8 cellular contexts compared by ENCODE assay signal in genomic region chr19:58466760-58467589, GRCh38. TPM values are rescaled to one million over a fixed set of nuclear protein-coding genes. Genes with fewer than 3 reads are reported as not detected.
DNase-seq lines count a peak whose midpoint lies in the region; ATAC-seq and TF ChIP-seq lines count a peak whose summit lies in the region.

TSS of gene ZNF324 (plus strand) at chr19:58467080. CDS start at chr19:58469186, 2,106 bp downstream.

- H3K36me3 ChIP-seq in kidney epithelial cell (ENCODE audit: control insufficient read depth, insufficient read depth, low read length) = no peaks in the 10 kb centered on the region

- DNase-seq in AML-193 (lab: John Stamatoyannopoulos, UW) = peak; percentile 92 to 94
- peak; percentile 97 for DNase-seq in NCI-H510A (lab: John Stamatoyannopoulos, UW)
- peak; percentile 95 for DNase-seq in activated CD4-positive, alpha-beta T cell treated with anti-CD3 and anti-CD28 coated beads for 1 hour
- peak; percentile 99 for DNase-seq in cerebellum (ENCODE audit: low spot score)
- DNase-seq in kidney epithelial cell (ENCODE audit: low read depth) = peak; percentile 81
- DNase-seq in stimulated activated CD4-positive, alpha-beta T cell treated with anti-CD3 and anti-CD28 coated beads, Interleukin-1b, Interleukin-23, amount 100 ng/mL, for 1 hour (ENCODE audit: low read depth in 2 of 2) = peak; percentile 89 to 91

- H3K27me3 ChIP-seq in kidney epithelial cell (ENCODE audit: control insufficient read depth, insufficient read depth, low read length) = no peaks in the 10 kb centered on the region

- H3K4me3 ChIP-seq in kidney epithelial cell (ENCODE audit: low read depth, low read length) = peak within 1 kb of the TSS; percentile 91

- TF ChIP-seq CTCF in kidney epithelial cell (IDR thresholded peaks at IDR 0.05; ENCODE audit: insufficient read depth, low read length, poor library complexity, severe bottlenecking) = no peak

- peak; percentile 88 for ATAC-seq in HG03432 (IDR thresholded peaks at IDR 0.05; ENCODE audit: unreplicated experiment)

- TF ChIP-seq POLR2A in GM19099 (IDR thresholded peaks at IDR 0.05; ENCODE audit: extremely low read depth, insufficient read length, low read depth) = peak; percentile 73

RNA-seq across cellular contexts. Expression of gene ZNF324, which starts in this region (rescaled TPM):
- 22.6 TPM for total RNA-seq in cerebellum
- total RNA-seq in kidney epithelial cell = 7.2 and 12.3 TPM in 2 replicates

Comparison
In these comparisons a context has a peak if more than half of its experiments do, and no peak if none do; other contexts are left out.
1. Peak in every context shown above with its lines: DNase-seq, ATAC-seq and H3K4me3 ChIP-seq.